8 cellular contexts compared by ENCODE assay signal in the genomic region with DNA sequence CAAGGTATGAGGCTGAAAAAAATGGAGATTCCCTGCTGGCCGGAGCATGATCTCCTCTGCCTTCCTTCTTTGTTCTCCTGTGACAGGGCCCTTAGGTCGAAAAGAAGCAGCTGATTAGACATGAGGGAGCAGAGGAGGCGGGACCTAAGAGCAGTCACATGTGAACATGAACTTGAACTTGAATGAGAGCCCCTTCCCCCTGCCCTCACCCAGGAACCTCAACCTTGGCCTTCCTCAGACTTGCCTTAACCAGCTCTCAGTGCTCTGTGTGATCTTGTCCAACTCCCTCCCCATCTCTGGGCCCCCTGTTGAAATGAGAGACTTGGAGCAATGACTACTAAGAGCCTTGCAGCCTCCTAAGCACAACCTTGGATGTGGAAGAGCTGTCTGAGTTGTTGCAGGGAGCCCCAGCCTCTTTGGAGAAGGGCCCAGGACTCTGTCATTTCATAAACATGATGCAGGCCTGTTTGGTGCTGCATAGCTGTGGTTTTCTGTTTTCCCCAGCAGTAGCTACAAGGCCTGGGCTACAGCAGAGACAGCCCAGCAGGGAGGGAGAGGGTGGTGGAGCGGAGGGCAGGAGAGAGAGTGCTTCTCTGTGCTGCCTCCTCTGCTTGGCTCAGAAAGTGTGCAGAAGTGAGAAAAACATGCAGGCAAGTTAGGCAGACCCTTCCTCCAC.
DNase-seq lines count a peak whose midpoint lies in the region; ATAC-seq and TF ChIP-seq lines count a peak whose summit lies in the region.

No MANE protein-coding gene starts in this region.

- H3K4me1 Mint-ChIP-seq in WTC11 = peaks cover 12% of the 10 kb centered on the region

- POLR2A ChIA-PET in WTC11 (lab: Charles Lee) = no interaction called here

- in situ Hi-C loops in KBM-7 (cut with MboI; ENCODE audit: low pct_unique_long_range_greater_than_20kb, low sequenced_read_pairs) = no loop called here

- H3K27ac Mint-ChIP-seq in WTC11 = no peak overlapping the region

- DNase-seq in ELR (ENCODE audit: low read depth) (peak; percentile 79), WTC11 (ENCODE audit: low spot score) (no peak), left ventricle myocardium superior (peak; percentile 50), sciatic nerve (ENCODE audit: low spot score) (peak; percentile 76), CD1c-positive myeloid dendritic cell (ENCODE audit: extremely low spot score) (no peak), KBM-7 (no peak)
- DNase-seq in activated CD4-positive, CD25-positive, alpha-beta regulatory T cell treated with anti-CD3 and anti-CD28 coated beads, Interleukin-2, amount 50 U/mL, for 72 hours = no peak

- H3K36me3 Mint-ChIP-seq in WTC11 = peaks cover 15% of the 10 kb centered on the region

- H3K27me3 Mint-ChIP-seq in WTC11 (ENCODE audit: low read depth) = peaks cover 6% of the 10 kb centered on the region

- CTCF ChIA-PET in WTC11 (lab: Charles Lee) = interaction anchor here (1.2 kb wide), 1 partner anchor 250 kb away, joined by 3 read pairs; no protein-coding TSS in a partner anchor

- H3K9me3 Mint-ChIP-seq in WTC11 = peaks cover 22% of the 10 kb centered on the region

- no peak overlapping the region for H3K4me3 Mint-ChIP-seq in WTC11

- peak; percentile 41; the same call in 1 of the 2 replicates for ATAC-seq in WTC11
- peak; percentile 93 for ATAC-seq in left ventricle myocardium superior
- ATAC-seq in sciatic nerve = peak; percentile 96
- ATAC-seq in HG02798 (IDR thresholded peaks at IDR 0.05; ENCODE audit: poor library complexity, unreplicated experiment) = no peak

- intact Hi-C loops in left ventricle myocardium superior (cut with micrococcal nuclease) = no loop called here
- intact Hi-C loops in sciatic nerve (cut with DNase I) = no loop called here

- no peak for TF ChIP-seq CTCF in WTC11 (IDR thresholded peaks at IDR 0.05)

TF ChIP-seq in WTC11, 78 proteins besides CTCF, POLR2A, EP300 and RAD21:
- TF ChIP-seq, protein P1, sequence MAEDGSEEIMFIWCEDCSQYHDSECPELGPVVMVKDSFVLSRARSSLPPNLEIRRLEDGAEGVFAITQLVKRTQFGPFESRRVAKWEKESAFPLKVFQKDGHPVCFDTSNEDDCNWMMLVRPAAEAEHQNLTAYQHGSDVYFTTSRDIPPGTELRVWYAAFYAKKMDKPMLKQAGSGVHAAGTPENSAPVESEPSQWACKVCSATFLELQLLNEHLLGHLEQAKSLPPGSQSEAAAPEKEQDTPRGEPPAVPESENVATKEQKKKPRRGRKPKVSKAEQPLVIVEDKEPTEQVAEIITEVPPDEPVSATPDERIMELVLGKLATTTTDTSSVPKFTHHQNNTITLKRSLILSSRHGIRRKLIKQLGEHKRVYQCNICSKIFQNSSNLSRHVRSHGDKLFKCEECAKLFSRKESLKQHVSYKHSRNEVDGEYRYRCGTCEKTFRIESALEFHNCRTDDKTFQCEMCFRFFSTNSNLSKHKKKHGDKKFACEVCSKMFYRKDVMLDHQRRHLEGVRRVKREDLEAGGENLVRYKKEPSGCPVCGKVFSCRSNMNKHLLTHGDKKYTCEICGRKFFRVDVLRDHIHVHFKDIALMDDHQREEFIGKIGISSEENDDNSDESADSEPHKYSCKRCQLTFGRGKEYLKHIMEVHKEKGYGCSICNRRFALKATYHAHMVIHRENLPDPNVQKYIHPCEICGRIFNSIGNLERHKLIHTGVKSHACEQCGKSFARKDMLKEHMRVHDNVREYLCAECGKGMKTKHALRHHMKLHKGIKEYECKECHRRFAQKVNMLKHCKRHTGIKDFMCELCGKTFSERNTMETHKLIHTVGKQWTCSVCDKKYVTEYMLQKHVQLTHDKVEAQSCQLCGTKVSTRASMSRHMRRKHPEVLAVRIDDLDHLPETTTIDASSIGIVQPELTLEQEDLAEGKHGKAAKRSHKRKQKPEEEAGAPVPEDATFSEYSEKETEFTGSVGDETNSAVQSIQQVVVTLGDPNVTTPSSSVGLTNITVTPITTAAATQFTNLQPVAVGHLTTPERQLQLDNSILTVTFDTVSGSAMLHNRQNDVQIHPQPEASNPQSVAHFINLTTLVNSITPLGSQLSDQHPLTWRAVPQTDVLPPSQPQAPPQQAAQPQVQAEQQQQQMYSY (CRISPR knock-in tag; IDR thresholded peaks at IDR 0.05) = no peak
- TF ChIP-seq TEAD1 (CRISPR knock-in tag; IDR thresholded peaks at IDR 0.05) = no peak
- TF ChIP-seq NFATC4 (CRISPR knock-in tag; IDR thresholded peaks at IDR 0.05) = no peak
- TF ChIP-seq CBFB (CRISPR knock-in tag; IDR thresholded peaks at IDR 0.05; ENCODE audit: low read depth) = no peak
- TF ChIP-seq ZBTB21 (CRISPR knock-in tag; IDR thresholded peaks at IDR 0.05; ENCODE audit: borderline replicate concordance) = no peak
- TF ChIP-seq, protein P2, sequence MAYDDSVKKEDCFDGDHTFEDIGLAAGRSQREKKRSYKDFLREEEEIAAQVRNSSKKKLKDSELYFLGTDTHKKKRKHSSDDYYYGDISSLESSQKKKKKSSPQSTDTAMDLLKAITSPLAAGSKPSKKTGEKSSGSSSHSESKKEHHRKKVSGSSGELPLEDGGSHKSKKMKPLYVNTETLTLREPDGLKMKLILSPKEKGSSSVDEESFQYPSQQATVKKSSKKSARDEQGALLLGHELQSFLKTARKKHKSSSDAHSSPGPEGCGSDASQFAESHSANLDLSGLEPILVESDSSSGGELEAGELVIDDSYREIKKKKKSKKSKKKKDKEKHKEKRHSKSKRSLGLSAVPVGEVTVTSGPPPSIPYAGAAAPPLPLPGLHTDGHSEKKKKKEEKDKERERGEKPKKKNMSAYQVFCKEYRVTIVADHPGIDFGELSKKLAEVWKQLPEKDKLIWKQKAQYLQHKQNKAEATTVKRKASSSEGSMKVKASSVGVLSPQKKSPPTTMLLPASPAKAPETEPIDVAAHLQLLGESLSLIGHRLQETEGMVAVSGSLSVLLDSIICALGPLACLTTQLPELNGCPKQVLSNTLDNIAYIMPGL (CRISPR knock-in tag; IDR thresholded peaks at IDR 0.05) = no peak
- TF ChIP-seq EMX1 (CRISPR knock-in tag; IDR thresholded peaks at IDR 0.05) = no peak
- no peak for TF ChIP-seq RORB (CRISPR knock-in tag; IDR thresholded peaks at IDR 0.05)
- no peak for TF ChIP-seq OVOL2 (CRISPR knock-in tag; IDR thresholded peaks at IDR 0.05; ENCODE audit: borderline replicate concordance)
- no peak for TF ChIP-seq SMAD4 (CRISPR knock-in tag; IDR thresholded peaks at IDR 0.05)
- no peak for TF ChIP-seq GRHL2 (CRISPR knock-in tag; IDR thresholded peaks at IDR 0.05; ENCODE audit: insufficient replicate concordance, severe bottlenecking)
- no peak for TF ChIP-seq NR2C2 (CRISPR knock-in tag; IDR thresholded peaks at IDR 0.05)
- TF ChIP-seq, protein P3, sequence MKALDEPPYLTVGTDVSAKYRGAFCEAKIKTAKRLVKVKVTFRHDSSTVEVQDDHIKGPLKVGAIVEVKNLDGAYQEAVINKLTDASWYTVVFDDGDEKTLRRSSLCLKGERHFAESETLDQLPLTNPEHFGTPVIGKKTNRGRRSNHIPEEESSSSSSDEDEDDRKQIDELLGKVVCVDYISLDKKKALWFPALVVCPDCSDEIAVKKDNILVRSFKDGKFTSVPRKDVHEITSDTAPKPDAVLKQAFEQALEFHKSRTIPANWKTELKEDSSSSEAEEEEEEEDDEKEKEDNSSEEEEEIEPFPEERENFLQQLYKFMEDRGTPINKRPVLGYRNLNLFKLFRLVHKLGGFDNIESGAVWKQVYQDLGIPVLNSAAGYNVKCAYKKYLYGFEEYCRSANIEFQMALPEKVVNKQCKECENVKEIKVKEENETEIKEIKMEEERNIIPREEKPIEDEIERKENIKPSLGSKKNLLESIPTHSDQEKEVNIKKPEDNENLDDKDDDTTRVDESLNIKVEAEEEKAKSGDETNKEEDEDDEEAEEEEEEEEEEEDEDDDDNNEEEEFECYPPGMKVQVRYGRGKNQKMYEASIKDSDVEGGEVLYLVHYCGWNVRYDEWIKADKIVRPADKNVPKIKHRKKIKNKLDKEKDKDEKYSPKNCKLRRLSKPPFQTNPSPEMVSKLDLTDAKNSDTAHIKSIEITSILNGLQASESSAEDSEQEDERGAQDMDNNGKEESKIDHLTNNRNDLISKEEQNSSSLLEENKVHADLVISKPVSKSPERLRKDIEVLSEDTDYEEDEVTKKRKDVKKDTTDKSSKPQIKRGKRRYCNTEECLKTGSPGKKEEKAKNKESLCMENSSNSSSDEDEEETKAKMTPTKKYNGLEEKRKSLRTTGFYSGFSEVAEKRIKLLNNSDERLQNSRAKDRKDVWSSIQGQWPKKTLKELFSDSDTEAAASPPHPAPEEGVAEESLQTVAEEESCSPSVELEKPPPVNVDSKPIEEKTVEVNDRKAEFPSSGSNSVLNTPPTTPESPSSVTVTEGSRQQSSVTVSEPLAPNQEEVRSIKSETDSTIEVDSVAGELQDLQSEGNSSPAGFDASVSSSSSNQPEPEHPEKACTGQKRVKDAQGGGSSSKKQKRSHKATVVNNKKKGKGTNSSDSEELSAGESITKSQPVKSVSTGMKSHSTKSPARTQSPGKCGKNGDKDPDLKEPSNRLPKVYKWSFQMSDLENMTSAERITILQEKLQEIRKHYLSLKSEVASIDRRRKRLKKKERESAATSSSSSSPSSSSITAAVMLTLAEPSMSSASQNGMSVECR (CRISPR knock-in tag; IDR thresholded peaks at IDR 0.05; ENCODE audit: borderline replicate concordance) = no peak
- TF ChIP-seq FOXJ3 (CRISPR knock-in tag; IDR thresholded peaks at IDR 0.05; ENCODE audit: borderline replicate concordance) = no peak
- TF ChIP-seq MXD4 (CRISPR knock-in tag; IDR thresholded peaks at IDR 0.05; ENCODE audit: borderline replicate concordance) = no peak

Comparison
In these comparisons a context has a peak if more than half of its experiments do, and no peak if none do; other contexts are left out.
1. DNase-seq: peak in ELR (single experiment), left ventricle myocardium superior (single experiment) and sciatic nerve (single experiment); none in WTC11 (single experiment), CD1c-positive myeloid dendritic cell (single experiment), KBM-7 (single experiment) and activated CD4-positive, CD25-positive, alpha-beta regulatory T cell treated with anti-CD3 and anti-CD28 coated beads, Interleukin-2, amount 50 U/mL, for 72 hours (single experiment).